In genomic region chr9:126532019-126532462, GRCh38 we compare ENCODE assay signal across 14 cellular contexts.
DNase-seq lines count a peak whose midpoint lies in the region; ATAC-seq and TF ChIP-seq lines count a peak whose summit lies in the region.
"Had no signal": no experiment of that assay in that cellular context is flagged by ENCODE, and none has a peak within 500 bp of the region (broad histone marks: within the 10 kb centered on the region; RNA-seq: fewer than 3 reads in every experiment).

No MANE protein-coding gene starts in this region.

- H3K36me3 Mint-ChIP-seq in activated B cell treated with CpG ODN at 0.5 μM for 24 hours (ENCODE audit: low read depth) (no peaks in the 10 kb centered on the region), T-helper 17 cell (ENCODE audit: low read depth) (peaks cover 3% of the 10 kb centered on the region)

- H3K36me3 ChIP-seq in heart left ventricle, result no peaks in the 10 kb centered on the region
- H3K36me3 ChIP-seq: transverse colon had no signal

- no peaks in the 10 kb centered on the region for H3K9me3 Mint-ChIP-seq in activated B cell treated with CpG ODN at 0.5 μM for 24 hours

- DNase-seq in GM03348 (ENCODE audit: low spot score) (peak; percentile 65), activated B cell treated with CpG ODN at 0.5 μM for 24 hours (no peak), heart left ventricle (peak in 4 of 5 donors; percentile 56 to 75 (median 61)), posterior vena cava (ENCODE audit: low spot score) (peak; percentile 68), COLO668 (lab: John Stamatoyannopoulos, UW; ENCODE audit: unreplicated experiment) (no peak), T-helper 17 cell (no peak), SW480 (ENCODE audit: low spot score) (no peak)
- DNase-seq: activated CD4-positive, CD25-positive, alpha-beta regulatory T cell treated with anti-CD3 and anti-CD28 coated beads, Interleukin-2, amount 50 U/mL, for 72 hours; C1 segment of cervical spinal cord; EL; NCI-H1105 treated with DMSO at 0.1 percent for 48 hours; PC-3; transverse colon had no signal

- POLR2A ChIA-PET in activated B cell treated with CpG ODN at 0.5 μM for 24 hours (lab: Charles Lee), result interaction anchor here (1.1 to 2.3 kb wide), 2 partner anchors 15 to 23 kb away, joined by 3 to 5 read pairs; no protein-coding TSS in a partner anchor

- H3K27me3 Mint-ChIP-seq in activated B cell treated with CpG ODN at 0.5 μM for 24 hours, result no peaks in the 10 kb centered on the region
- H3K27me3 Mint-ChIP-seq in T-helper 17 cell, result peaks cover 40% of the 10 kb centered on the region

- peaks cover 0 to 33% (median 3%) of the 10 kb centered on the region in 12 donors for H3K4me1 ChIP-seq in heart left ventricle
- H3K4me1 ChIP-seq: transverse colon had no signal

- no peaks in the 10 kb centered on the region for H3K9me3 ChIP-seq in heart left ventricle
- no peaks in the 10 kb centered on the region for H3K9me3 ChIP-seq in T-helper 17 cell (ENCODE audit: control insufficient read depth, low read length, poor library complexity, severe bottlenecking)
- H3K9me3 ChIP-seq: transverse colon had no signal

- H3K27ac Mint-ChIP-seq in activated B cell treated with CpG ODN at 0.5 μM for 24 hours (peak overlapping the region; percentile 85), T-helper 17 cell (no peak overlapping the region)

- peak overlapping the region in 8 of 12 donors; percentile 5 to 66 (median 28) for H3K27ac ChIP-seq in heart left ventricle

- peaks cover 49% of the 10 kb centered on the region for H3K4me1 Mint-ChIP-seq in activated B cell treated with CpG ODN at 0.5 μM for 24 hours
- H3K4me1 Mint-ChIP-seq in T-helper 17 cell, result peaks cover 4% of the 10 kb centered on the region

- ATAC-seq in activated B cell treated with CpG ODN at 0.5 μM for 24 hours (ENCODE audit: low read depth) (no peak), heart left ventricle (peak; percentile 53 to 90 (median 86)), T-helper 17 cell (no peak), GM18519 (IDR thresholded peaks at IDR 0.05; ENCODE audit: low FRiP score, unreplicated experiment) (no peak)
- ATAC-seq: PC-3 had no signal

- H3K4me3 Mint-ChIP-seq in activated B cell treated with CpG ODN at 0.5 μM for 24 hours (no peak overlapping the region), T-helper 17 cell (no peak overlapping the region)

- intact Hi-C loops in activated B cell treated with CpG ODN at 0.5 μM for 24 hours (cut with micrococcal nuclease) (no loop called here), heart left ventricle (cut with DNase I) (no loop called here), posterior vena cava (cut with DNase I) (no loop called here)

- WGBS in heart left ventricle, 4 donors, result 60 to 74% (median 72%) methylated on average over 6 to 9 of the region's 9 CpGs

- H3K27me3 ChIP-seq in heart left ventricle, result peaks cover 0 to 16% (median 0%) of the 10 kb centered on the region in 9 donors

- no peak for TF ChIP-seq POLR2A in heart left ventricle (IDR thresholded peaks at IDR 0.05)

- no peak overlapping the region for H3K4me3 ChIP-seq in heart left ventricle
- H3K4me3 ChIP-seq: transverse colon had no signal

- CTCF ChIA-PET in activated B cell treated with CpG ODN at 0.5 μM for 24 hours (lab: Charles Lee), result interaction anchor here (0.6 to 3.2 kb wide), 5 partner anchors 18 to 158 kb away, joined by 3 to 17 read pairs (median 5); no protein-coding TSS in a partner anchor

- TF ChIP-seq CTCF in activated B cell treated with CpG ODN at 0.5 μM for 24 hours (IDR thresholded peaks at IDR 0.05), result no peak
- no peak for TF ChIP-seq CTCF in heart left ventricle (IDR thresholded peaks at IDR 0.05)

Comparison
In these comparisons a context has a peak if more than half of its experiments do, and no peak if none do; other contexts are left out.
1. DNase-seq: peak in GM03348 (single experiment), heart left ventricle (4 of 5) and posterior vena cava (single experiment); none in activated B cell treated with CpG ODN at 0.5 μM for 24 hours (single experiment), COLO668 (single experiment), T-helper 17 cell (0 of 3) and SW480 (single experiment).
2. ATAC-seq: peak in heart left ventricle (4 of 4); none in activated B cell treated with CpG ODN at 0.5 μM for 24 hours (single experiment), T-helper 17 cell (single experiment) and GM18519 (single experiment).